Comparison of ENCODE assay signal across 8 cellular contexts in genomic region chr15:101276501-101277037, GRCh38. TPM values are rescaled to one million over a fixed set of nuclear protein-coding genes. Genes with fewer than 3 reads are reported as not detected.
A peak's percentile ranks its signal among the peaks of the same experiment; 100 is the strongest.
DNase-seq lines count a peak whose midpoint lies in the region; TF ChIP-seq lines count a peak whose summit lies in the region.

No MANE protein-coding gene starts in this region.

- peak overlapping the region; percentile 82 for H2AFZ ChIP-seq in mammary epithelial cell (ENCODE audit: low read depth, low read length)

- H3K27ac ChIP-seq in mammary epithelial cell (ENCODE audit: insufficient read depth, low read depth, low read length) (peak overlapping the region; percentile 89), mesodermal cell (ENCODE audit: low read depth, low read length, severe bottlenecking) (peak overlapping the region; percentile 91)

- DNase-seq in SKM-1 treated with dmso at 0.1 percent for 144 hours (lab: John Stamatoyannopoulos, UW; ENCODE audit: unreplicated experiment) (peak; percentile 32), SKM-1 (lab: John Stamatoyannopoulos, UW; ENCODE audit: unreplicated experiment) (no peak), HFF-Myc (ENCODE audit: extremely low read depth, low read depth) (no peak), NOMO-1 treated with dmso at 0.1 percent for 144 hours (lab: John Stamatoyannopoulos, UW; ENCODE audit: unreplicated experiment) (peak; percentile 17), mammary epithelial cell (peak; percentile 20), iPS-NIHi11 (ENCODE audit: low spot score) (no peak), NCI-H1694 treated with DMSO at 0.1 percent for 48 hours (lab: John Stamatoyannopoulos, UW) (no peak)

- H3K9ac ChIP-seq in mammary epithelial cell (ENCODE audit: insufficient read depth, low read length), result peak overlapping the region; percentile 95

- H3K4me1 ChIP-seq in mammary epithelial cell (ENCODE audit: insufficient read depth, low read length) (no peaks in the 10 kb centered on the region), mesodermal cell (ENCODE audit: control insufficient read depth, insufficient read depth, low read length, poor library complexity, severe bottlenecking) (peaks cover 3% of the 10 kb centered on the region)

- H3K9me3 ChIP-seq in mammary epithelial cell (replicated peaks; ENCODE audit: insufficient read depth, low read length), result no peaks in the 10 kb centered on the region
- H3K9me3 ChIP-seq in mesodermal cell (ENCODE audit: control insufficient read depth, low read length), result no peaks in the 10 kb centered on the region

- peaks cover 45% of the 10 kb centered on the region for H3K36me3 ChIP-seq in mammary epithelial cell (ENCODE audit: insufficient read depth, low read length)
- H3K36me3 ChIP-seq in mesodermal cell (ENCODE audit: control insufficient read depth, insufficient read depth, low read length), result peaks cover 63% of the 10 kb centered on the region

- WGBS in mammary epithelial cell (ENCODE audit: low coverage, missing lambda C conversion rate), result 2% methylated on average over 14 of the region's 14 CpGs
- 20 to 26% methylated on average over 14 of the region's 14 CpGs for WGBS in mesodermal cell (ENCODE audit: insufficient coverage in 2 of 2), 2 experiments

- H3K4me2 ChIP-seq in mammary epithelial cell (ENCODE audit: insufficient read depth, low read depth, low read length), result peak overlapping the region; percentile 73

- BruUV-seq in mammary epithelial cell (replicated peaks; lab: Mats Ljungman, UMichigan), result no TSS peak

- dilution Hi-C loops in mammary epithelial cell (cut with HindIII; ENCODE audit: low sequenced_read_pairs), result no loop called here

- intact Hi-C loops in mammary epithelial cell (cut with micrococcal nuclease), result no loop called here

- in situ Hi-C loops in mammary epithelial cell (cut with MboI; ENCODE audit: low sequenced_read_pairs in 2 of 2), result no loop called here

- TF ChIP-seq CTCF in HFF-Myc (IDR thresholded peaks at IDR 0.05; ENCODE audit: low read depth, low read length, missing control alignments), result peak; percentile 28
- peak; percentile 27 to 30 for TF ChIP-seq CTCF in mammary epithelial cell (conservative IDR thresholded peaks at IDR 0.05 in 1 of 2, IDR thresholded peaks at IDR 0.05 in 1 of 2; ENCODE audit: extremely low read depth in 1 of 2, insufficient read depth in 1 of 2, low read depth in 1 of 2, low read length in 2 of 2)

- no peaks in the 10 kb centered on the region for H3K27me3 ChIP-seq in mammary epithelial cell (ENCODE audit: insufficient read depth, low read length)

- CTCF ChIA-PET in mammary epithelial cell (lab: Charles Lee; ENCODE audit: low non-redundant PET), result no interaction called here

- H3K4me3 ChIP-seq in HFF-Myc (replicated peaks; ENCODE audit: low read depth, low read length), result peak overlapping the region; percentile 98
- peak overlapping the region; percentile 73 to 91 (median 86) for H3K4me3 ChIP-seq in mammary epithelial cell (replicated peaks in 1 of 3; ENCODE audit: insufficient read depth in 1 of 3, low read depth in 2 of 3, low read length in 3 of 3)
- H3K4me3 ChIP-seq in mesodermal cell (ENCODE audit: extremely low read depth, insufficient read depth, low read length, poor library complexity, severe bottlenecking), result peak overlapping the region; percentile 93

- peaks cover 42% of the 10 kb centered on the region for H3K79me2 ChIP-seq in mammary epithelial cell (ENCODE audit: insufficient read depth, low read length)

- H4K20me1 ChIP-seq in mammary epithelial cell (ENCODE audit: insufficient read depth, low read length), result no peaks in the 10 kb centered on the region

RNA-seq across cellular contexts. Expression of gene SELENOS, which starts 0.7 kb away (rescaled TPM):
- total RNA-seq in mammary epithelial cell, result 10 to 100 TPM; 51.7 to 81.2 TPM
- 68.4 TPM for polyA plus RNA-seq in mammary epithelial cell
- polyA minus RNA-seq in mammary epithelial cell, result 23.9 TPM
- polyA plus RNA-seq in mesodermal cell (2013, experiment 1 of 2), result 69.2 TPM
- 62.3 TPM for polyA plus RNA-seq in mesodermal cell (2013, experiment 2 of 2)

RNA-seq across cellular contexts. Expression of gene SNRPA1, which starts 18.5 kb away (rescaled TPM):
- total RNA-seq in mammary epithelial cell, result 10 to 100 TPM; 17.2 to 85.7 TPM
- 75.0 TPM for polyA plus RNA-seq in mammary epithelial cell
- 32.0 TPM for polyA minus RNA-seq in mammary epithelial cell
- 117 TPM for polyA plus RNA-seq in mesodermal cell (2013, experiment 1 of 2)
- polyA plus RNA-seq in mesodermal cell (2013, experiment 2 of 2), result 108 TPM

RNA-seq across cellular contexts. Expression of gene CHSY1, which starts 24.7 kb away (rescaled TPM):
- 10 to 100 TPM; 37.9 to 40.2 TPM for total RNA-seq in mammary epithelial cell
- polyA plus RNA-seq in mammary epithelial cell, result 30.2 TPM
- 83.7 TPM for polyA minus RNA-seq in mammary epithelial cell
- 44.2 TPM for polyA plus RNA-seq in mesodermal cell (2013, experiment 1 of 2)
- polyA plus RNA-seq in mesodermal cell (2013, experiment 2 of 2), result 41.0 TPM

Comparison
In these comparisons a context has a peak if more than half of its experiments do, and no peak if none do; other contexts are left out.
1. DNase-seq: peak in SKM-1 treated with dmso at 0.1 percent for 144 hours (single experiment), NOMO-1 treated with dmso at 0.1 percent for 144 hours (single experiment) and mammary epithelial cell (single experiment); none in SKM-1 (single experiment), HFF-Myc (single experiment), iPS-NIHi11 (single experiment) and NCI-H1694 treated with DMSO at 0.1 percent for 48 hours (single experiment).
2. Peak in every context shown above with its lines, with median percentiles within 50 percentile points of each other: H3K4me3 ChIP-seq.